9 cellular contexts compared by ENCODE assay signal in genomic region chr6:168157272-168158007, GRCh38.
DNase-seq lines count a peak whose midpoint lies in the region; ATAC-seq, FAIRE-seq and TF ChIP-seq lines count a peak whose summit lies in the region.
"Had no signal": no experiment of that assay in that cellular context is flagged by ENCODE, and none has a peak within 500 bp of the region (broad histone marks: within the 10 kb centered on the region; RNA-seq: fewer than 3 reads in every experiment).

No MANE protein-coding gene starts in this region.

- FAIRE-seq in GM12892 (lab: Jason Lieb, UNC) = no peak

- H3K4me1 ChIP-seq in HEK293 (ENCODE audit: control insufficient read depth, insufficient read depth, low read length) (peaks cover 4% of the 10 kb centered on the region), mammary epithelial cell (ENCODE audit: insufficient read depth, low read length) (no peaks in the 10 kb centered on the region), mucosa of descending colon (ENCODE audit: low read depth) (peaks cover 10% of the 10 kb centered on the region), spleen (no peaks in the 10 kb centered on the region)
- no peaks in the 10 kb centered on the region for H3K4me1 ChIP-seq in naive thymus-derived CD4-positive, alpha-beta T cell (ENCODE audit: control insufficient read depth in 2 of 2, insufficient read depth in 2 of 2, low read length in 2 of 2)

- no peak overlapping the region for H3K27ac Mint-ChIP-seq in naive thymus-derived CD4-positive, alpha-beta T cell

- DNase-seq in AG04449 (ENCODE audit: low read depth, low spot score) = peak; percentile 60
- peak; percentile 45 for DNase-seq in mammary epithelial cell
- no peak for DNase-seq in mucosa of descending colon
- DNase-seq in spleen = no peak
- no peak for DNase-seq in naive thymus-derived CD4-positive, alpha-beta T cell
- DNase-seq in GM12892 (ENCODE audit: insufficient read length) = no peak
- no peak for DNase-seq in T-helper 9 cell

- no peaks in the 10 kb centered on the region for H4K20me1 ChIP-seq in mammary epithelial cell (ENCODE audit: insufficient read depth, low read length)

- H3K4me1 Mint-ChIP-seq in naive thymus-derived CD4-positive, alpha-beta T cell = peaks cover 0 to 2% (median 0%) of the 10 kb centered on the region in 7 donors

- intact Hi-C loops in mammary epithelial cell (cut with micrococcal nuclease) = loop anchor here (10.0 kb wide), 1 partner anchor 727 kb away; no protein-coding TSS in a partner anchor
- intact Hi-C loops in mucosa of descending colon (cut with DNase I, micrococcal nuclease) = no loop called here
- intact Hi-C loops in spleen (cut with DNase I; ENCODE audit: low total_unique reads) = no loop called here
- intact Hi-C loops in naive thymus-derived CD4-positive, alpha-beta T cell (cut with micrococcal nuclease) = no loop called here

- BruUV-seq in mammary epithelial cell (replicated peaks; lab: Mats Ljungman, UMichigan) = no TSS peak

- H3K4me3 ChIP-seq in AG04449 (ENCODE audit: low read depth, low read length) (peak overlapping the region; percentile 33), HEK293 (ENCODE audit: low read depth, low read length) (no peak overlapping the region), mammary epithelial cell (replicated peaks in 1 of 3; ENCODE audit: insufficient read depth in 1 of 3, low read depth in 2 of 3, low read length in 3 of 3) (no peak overlapping the region), mucosa of descending colon (no peak overlapping the region), spleen (no peak overlapping the region)
- no peak overlapping the region for H3K4me3 ChIP-seq in naive thymus-derived CD4-positive, alpha-beta T cell (ENCODE audit: low read length)
- H3K4me3 ChIP-seq: tibial nerve had no signal

- H3K27me3 ChIP-seq in mammary epithelial cell (ENCODE audit: insufficient read depth, low read length) (no peaks in the 10 kb centered on the region), spleen (replicated peaks in 1 of 7) (peaks cover 0 to 35% (median 0%) of the 10 kb centered on the region in 7 donors)
- H3K27me3 ChIP-seq in naive thymus-derived CD4-positive, alpha-beta T cell (ENCODE audit: control insufficient read depth in 2 of 2, insufficient read depth in 2 of 2, low read length in 2 of 2) = no peaks in the 10 kb centered on the region
- H3K27me3 ChIP-seq: tibial nerve had no signal

- H3K4me2 ChIP-seq in mammary epithelial cell (ENCODE audit: insufficient read depth, low read depth, low read length) = no peak overlapping the region

- ATAC-seq in mucosa of descending colon = peak; percentile 50
- ATAC-seq in naive thymus-derived CD4-positive, alpha-beta T cell = no peak

- TF ChIP-seq CTCF in AG04449 (IDR thresholded peaks at IDR 0.05; ENCODE audit: insufficient read depth, low read length, missing control alignments) = no peak
- TF ChIP-seq CTCF in HEK293 (tag by site-specific recombination; IDR thresholded peaks at IDR 0.05) = no peak
- TF ChIP-seq CTCF in mammary epithelial cell (conservative IDR thresholded peaks at IDR 0.05 in 1 of 2, IDR thresholded peaks at IDR 0.05 in 1 of 2; ENCODE audit: extremely low read depth in 1 of 2, insufficient read depth in 1 of 2, low read depth in 1 of 2, low read length in 2 of 2) = no peak
- TF ChIP-seq CTCF in mucosa of descending colon (IDR thresholded peaks at IDR 0.05) = no peak
- no peak for TF ChIP-seq CTCF in spleen (IDR thresholded peaks at IDR 0.05 in 8 of 11, conservative IDR thresholded peaks at IDR 0.05 in 3 of 11)

- in situ Hi-C loops in mammary epithelial cell (cut with MboI; ENCODE audit: low sequenced_read_pairs in 2 of 2) = no loop called here

- H3K27ac ChIP-seq in HEK293 (ENCODE audit: extremely low read depth, low read depth, low read length) (peak overlapping the region; percentile 35; the same call in 1 of the 2 replicates), mammary epithelial cell (ENCODE audit: insufficient read depth, low read depth, low read length) (no peak overlapping the region), spleen (no peak overlapping the region)
- H3K27ac ChIP-seq in naive thymus-derived CD4-positive, alpha-beta T cell (ENCODE audit: low read depth, low read length) = no peak overlapping the region
- H3K27ac ChIP-seq: tibial nerve had no signal

- POLR2A ChIA-PET in AG04449 (lab: Yijun Ruan, JAX) (no interaction called here), HEK293 (lab: Yijun Ruan, JAX) (interaction anchor here (0.5 to 0.9 kb wide), 2 partner anchors 17 to 30 kb away, joined by 3 read pairs; no protein-coding TSS in a partner anchor)
- POLR2A ChIA-PET in naive thymus-derived CD4-positive, alpha-beta T cell (lab: Charles Lee) = no interaction called here

- H2AFZ ChIP-seq in mammary epithelial cell (ENCODE audit: low read depth, low read length) = no peak overlapping the region

- H3K9ac ChIP-seq in mammary epithelial cell (ENCODE audit: insufficient read depth, low read length) = no peak overlapping the region

- no peaks in the 10 kb centered on the region for H3K36me3 ChIP-seq in HEK293 (ENCODE audit: control insufficient read depth in 2 of 2, insufficient read depth in 1 of 2, low read length in 2 of 2)
- no peaks in the 10 kb centered on the region for H3K36me3 ChIP-seq in mammary epithelial cell (ENCODE audit: insufficient read depth, low read length)
- H3K36me3 ChIP-seq in mucosa of descending colon (ENCODE audit: low read depth) = no peaks in the 10 kb centered on the region
- H3K36me3 ChIP-seq in spleen = no peaks in the 10 kb centered on the region
- no peaks in the 10 kb centered on the region for H3K36me3 ChIP-seq in naive thymus-derived CD4-positive, alpha-beta T cell (ENCODE audit: control insufficient read depth in 2 of 3, insufficient read depth in 3 of 3, low read length in 3 of 3)
- H3K36me3 ChIP-seq: tibial nerve had no signal

- H3K9me3 Mint-ChIP-seq in naive thymus-derived CD4-positive, alpha-beta T cell = peaks cover 0 to 3% (median 0%) of the 10 kb centered on the region in 11 donors

- H3K27me3 Mint-ChIP-seq in naive thymus-derived CD4-positive, alpha-beta T cell = peaks cover 0 to 50% (median 18%) of the 10 kb centered on the region in 5 donors

- no peak for TF ChIP-seq POLR2A in spleen (IDR thresholded peaks at IDR 0.05)
- TF ChIP-seq POLR2A in GM12892 (IDR thresholded peaks at IDR 0.05; ENCODE audit: low read depth, low read length) = no peak

- H3K9me3 ChIP-seq in HEK293 (ENCODE audit: control insufficient read depth, insufficient read depth, low read depth, low read length) = no peaks in the 10 kb centered on the region
- peaks cover 3% of the 10 kb centered on the region for H3K9me3 ChIP-seq in mammary epithelial cell (replicated peaks; ENCODE audit: insufficient read depth, low read length)
- no peaks in the 10 kb centered on the region for H3K9me3 ChIP-seq in mucosa of descending colon
- no peaks in the 10 kb centered on the region for H3K9me3 ChIP-seq in spleen
- no peaks in the 10 kb centered on the region for H3K9me3 ChIP-seq in naive thymus-derived CD4-positive, alpha-beta T cell (ENCODE audit: control insufficient read depth in 2 of 3, low read length in 3 of 3)
- H3K9me3 ChIP-seq: tibial nerve had no signal

- dilution Hi-C loops in mammary epithelial cell (cut with HindIII; ENCODE audit: low sequenced_read_pairs) = no loop called here

- H3K36me3 Mint-ChIP-seq in naive thymus-derived CD4-positive, alpha-beta T cell = no peaks in the 10 kb centered on the region

- no peaks in the 10 kb centered on the region for H3K79me2 ChIP-seq in mammary epithelial cell (ENCODE audit: insufficient read depth, low read length)

- CTCF ChIA-PET in AG04449 (lab: Yijun Ruan, JAX) = interaction anchor here (1.2 kb wide), 1 partner anchor 27 kb away, joined by 3 read pairs; no protein-coding TSS in a partner anchor
- CTCF ChIA-PET in HEK293 (lab: Yijun Ruan, JAX) = interaction anchor here (0.8 to 1.4 kb wide), 6 partner anchors 9 to 198 kb away, joined by 3 to 8 read pairs (median 4); no protein-coding TSS in a partner anchor
- CTCF ChIA-PET in mammary epithelial cell (lab: Charles Lee; ENCODE audit: low non-redundant PET) = no interaction called here
- CTCF ChIA-PET in naive thymus-derived CD4-positive, alpha-beta T cell (lab: Charles Lee) = no interaction called here

- H3K4me3 Mint-ChIP-seq in naive thymus-derived CD4-positive, alpha-beta T cell = no peak overlapping the region

- 15% methylated on average over 14 of the region's 17 CpGs for WGBS in mammary epithelial cell (ENCODE audit: low coverage, missing lambda C conversion rate)
- WGBS in spleen, 5 donors = 30 to 38% (median 32%) methylated on average over 17 of the region's 17 CpGs

TF ChIP-seq in HEK293, 187 proteins besides CTCF, POLR2A, EP300 and RAD21 (continues in another document):
- TF ChIP-seq SCRT1 (tag by site-specific recombination; IDR thresholded peaks at IDR 0.05; ENCODE audit: borderline replicate concordance) (no peak), ZNF394 (tag by site-specific recombination; IDR thresholded peaks at IDR 0.05; ENCODE audit: borderline replicate concordance) (0 out of 2 replicates have a peak, but pooled peaks have one; percentile 16), ZNF776 (tag by site-specific recombination; IDR thresholded peaks at IDR 0.05; ENCODE audit: borderline replicate concordance) (no peak), TSHZ1 (tag by site-specific recombination; IDR thresholded peaks at IDR 0.05; ENCODE audit: borderline replicate concordance) (peak; percentile 79; the same call in 1 of the 2 replicates)

Comparison
In these comparisons a context has a peak if more than half of its experiments do, and no peak if none do; other contexts are left out.
1. DNase-seq: peak in AG04449 (single experiment) and mammary epithelial cell (single experiment); none in mucosa of descending colon (0 of 3), spleen (single experiment), naive thymus-derived CD4-positive, alpha-beta T cell (0 of 9), GM12892 (single experiment) and T-helper 9 cell (single experiment).
2. CTCF ChIA-PET loops: an anchor here in AG04449 (1.2 kb wide) and HEK293 (0.8 to 1.4 kb wide); none called in mammary epithelial cell and naive thymus-derived CD4-positive, alpha-beta T cell.